1 cellular context compared by ENCODE assay signal in genomic region chr14:61527325-61528100, GRCh38.
TF ChIP-seq lines count a peak whose summit lies in the region.

No MANE protein-coding gene starts in this region.

TF ChIP-seq in HepG2, 621 proteins besides CTCF, POLR2A, EP300 and RAD21 (continued from another document):
- TF ChIP-seq, protein P1, sequence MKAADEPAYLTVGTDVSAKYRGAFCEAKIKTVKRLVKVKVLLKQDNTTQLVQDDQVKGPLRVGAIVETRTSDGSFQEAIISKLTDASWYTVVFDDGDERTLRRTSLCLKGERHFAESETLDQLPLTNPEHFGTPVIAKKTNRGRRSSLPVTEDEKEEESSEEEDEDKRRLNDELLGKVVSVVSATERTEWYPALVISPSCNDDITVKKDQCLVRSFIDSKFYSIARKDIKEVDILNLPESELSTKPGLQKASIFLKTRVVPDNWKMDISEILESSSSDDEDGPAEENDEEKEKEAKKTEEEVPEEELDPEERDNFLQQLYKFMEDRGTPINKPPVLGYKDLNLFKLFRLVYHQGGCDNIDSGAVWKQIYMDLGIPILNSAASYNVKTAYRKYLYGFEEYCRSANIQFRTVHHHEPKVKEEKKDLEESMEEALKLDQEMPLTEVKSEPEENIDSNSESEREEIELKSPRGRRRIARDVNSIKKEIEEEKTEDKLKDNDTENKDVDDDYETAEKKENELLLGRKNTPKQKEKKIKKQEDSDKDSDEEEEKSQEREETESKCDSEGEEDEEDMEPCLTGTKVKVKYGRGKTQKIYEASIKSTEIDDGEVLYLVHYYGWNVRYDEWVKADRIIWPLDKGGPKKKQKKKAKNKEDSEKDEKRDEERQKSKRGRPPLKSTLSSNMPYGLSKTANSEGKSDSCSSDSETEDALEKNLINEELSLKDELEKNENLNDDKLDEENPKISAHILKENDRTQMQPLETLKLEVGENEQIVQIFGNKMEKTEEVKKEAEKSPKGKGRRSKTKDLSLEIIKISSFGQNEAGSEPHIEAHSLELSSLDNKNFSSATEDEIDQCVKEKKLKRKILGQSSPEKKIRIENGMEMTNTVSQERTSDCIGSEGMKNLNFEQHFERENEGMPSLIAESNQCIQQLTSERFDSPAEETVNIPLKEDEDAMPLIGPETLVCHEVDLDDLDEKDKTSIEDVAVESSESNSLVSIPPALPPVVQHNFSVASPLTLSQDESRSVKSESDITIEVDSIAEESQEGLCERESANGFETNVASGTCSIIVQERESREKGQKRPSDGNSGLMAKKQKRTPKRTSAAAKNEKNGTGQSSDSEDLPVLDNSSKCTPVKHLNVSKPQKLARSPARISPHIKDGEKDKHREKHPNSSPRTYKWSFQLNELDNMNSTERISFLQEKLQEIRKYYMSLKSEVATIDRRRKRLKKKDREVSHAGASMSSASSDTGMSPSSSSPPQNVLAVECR (CRISPR knock-in tag; IDR thresholded peaks at IDR 0.05; ENCODE audit: borderline replicate concordance), result peak; percentile 9; the same call in 1 of the 2 replicates
- TF ChIP-seq FOSL2 (CRISPR knock-in tag; IDR thresholded peaks at IDR 0.05), result peak; percentile 69; the same call in 1 of the 2 replicates
- TF ChIP-seq, protein P2, sequence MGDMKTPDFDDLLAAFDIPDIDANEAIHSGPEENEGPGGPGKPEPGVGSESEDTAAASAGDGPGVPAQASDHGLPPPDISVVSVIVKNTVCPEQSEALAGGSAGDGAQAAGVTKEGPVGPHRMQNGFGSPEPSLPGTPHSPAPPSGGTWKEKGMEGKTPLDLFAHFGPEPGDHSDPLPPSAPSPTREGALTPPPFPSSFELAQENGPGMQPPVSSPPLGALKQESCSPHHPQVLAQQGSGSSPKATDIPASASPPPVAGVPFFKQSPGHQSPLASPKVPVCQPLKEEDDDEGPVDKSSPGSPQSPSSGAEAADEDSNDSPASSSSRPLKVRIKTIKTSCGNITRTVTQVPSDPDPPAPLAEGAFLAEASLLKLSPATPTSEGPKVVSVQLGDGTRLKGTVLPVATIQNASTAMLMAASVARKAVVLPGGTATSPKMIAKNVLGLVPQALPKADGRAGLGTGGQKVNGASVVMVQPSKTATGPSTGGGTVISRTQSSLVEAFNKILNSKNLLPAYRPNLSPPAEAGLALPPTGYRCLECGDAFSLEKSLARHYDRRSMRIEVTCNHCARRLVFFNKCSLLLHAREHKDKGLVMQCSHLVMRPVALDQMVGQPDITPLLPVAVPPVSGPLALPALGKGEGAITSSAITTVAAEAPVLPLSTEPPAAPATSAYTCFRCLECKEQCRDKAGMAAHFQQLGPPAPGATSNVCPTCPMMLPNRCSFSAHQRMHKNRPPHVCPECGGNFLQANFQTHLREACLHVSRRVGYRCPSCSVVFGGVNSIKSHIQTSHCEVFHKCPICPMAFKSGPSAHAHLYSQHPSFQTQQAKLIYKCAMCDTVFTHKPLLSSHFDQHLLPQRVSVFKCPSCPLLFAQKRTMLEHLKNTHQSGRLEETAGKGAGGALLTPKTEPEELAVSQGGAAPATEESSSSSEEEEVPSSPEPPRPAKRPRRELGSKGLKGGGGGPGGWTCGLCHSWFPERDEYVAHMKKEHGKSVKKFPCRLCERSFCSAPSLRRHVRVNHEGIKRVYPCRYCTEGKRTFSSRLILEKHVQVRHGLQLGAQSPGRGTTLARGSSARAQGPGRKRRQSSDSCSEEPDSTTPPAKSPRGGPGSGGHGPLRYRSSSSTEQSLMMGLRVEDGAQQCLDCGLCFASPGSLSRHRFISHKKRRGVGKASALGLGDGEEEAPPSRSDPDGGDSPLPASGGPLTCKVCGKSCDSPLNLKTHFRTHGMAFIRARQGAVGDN (CRISPR knock-in tag; IDR thresholded peaks at IDR 0.05), result peak; percentile 37; the same call in 1 of the 2 replicates
- TF ChIP-seq ZBTB7B (CRISPR knock-in tag; IDR thresholded peaks at IDR 0.05), result no peak
- TF ChIP-seq ESRRA (CRISPR knock-in tag; IDR thresholded peaks at IDR 0.05; ENCODE audit: low read depth), result peak; percentile 6; the same call in 1 of the 2 replicates
- 0 out of 2 replicates have a peak, but pooled peaks have one; percentile 5 for TF ChIP-seq POGZ (CRISPR knock-in tag; IDR thresholded peaks at IDR 0.05)
- TF ChIP-seq ZNF788 (CRISPR knock-in tag; IDR thresholded peaks at IDR 0.05; ENCODE audit: borderline replicate concordance), result no peak
- 0 out of 2 replicates have a peak, but pooled peaks have one; percentile 9 for TF ChIP-seq ZNF317 (CRISPR knock-in tag; IDR thresholded peaks at IDR 0.05)
- peak; percentile 98 for TF ChIP-seq ZBTB33 (CRISPR knock-in tag; IDR thresholded peaks at IDR 0.05)
- peak; percentile 77 for TF ChIP-seq ZBTB38 (CRISPR knock-in tag; IDR thresholded peaks at IDR 0.05)
- TF ChIP-seq ZNF7 (CRISPR knock-in tag; IDR thresholded peaks at IDR 0.05), result 0 out of 2 replicates have a peak, but pooled peaks have one; percentile 26
- TF ChIP-seq, protein P3, sequence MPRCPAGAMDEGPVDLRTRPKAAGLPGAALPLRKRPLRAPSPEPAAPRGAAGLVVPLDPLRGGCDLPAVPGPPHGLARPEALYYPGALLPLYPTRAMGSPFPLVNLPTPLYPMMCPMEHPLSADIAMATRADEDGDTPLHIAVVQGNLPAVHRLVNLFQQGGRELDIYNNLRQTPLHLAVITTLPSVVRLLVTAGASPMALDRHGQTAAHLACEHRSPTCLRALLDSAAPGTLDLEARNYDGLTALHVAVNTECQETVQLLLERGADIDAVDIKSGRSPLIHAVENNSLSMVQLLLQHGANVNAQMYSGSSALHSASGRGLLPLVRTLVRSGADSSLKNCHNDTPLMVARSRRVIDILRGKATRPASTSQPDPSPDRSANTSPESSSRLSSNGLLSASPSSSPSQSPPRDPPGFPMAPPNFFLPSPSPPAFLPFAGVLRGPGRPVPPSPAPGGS (CRISPR knock-in tag; IDR thresholded peaks at IDR 0.05), result no peak
